Comparison of ENCODE assay signal across 1 cellular context in genomic region chr19:55158848-55159793, GRCh38.
A peak's percentile ranks its signal among the peaks of the same experiment; 100 is the strongest.
TF ChIP-seq lines count a peak whose summit lies in the region.

No MANE protein-coding gene starts in this region.

TF ChIP-seq in K562, 482 proteins besides CTCF, POLR2A, EP300 and RAD21 (continued from another document and continues in another):
- TF ChIP-seq CEBPZ (IDR thresholded peaks at IDR 0.05; ENCODE audit: borderline replicate concordance, low read depth, low read length) (no peak), ZNF12 (CRISPR knock-in tag; IDR thresholded peaks at IDR 0.05) (no peak), TAF9B (IDR thresholded peaks at IDR 0.05; ENCODE audit: partially characterized antibody) (no peak), TCFL5 (CRISPR knock-in tag; conservative IDR thresholded peaks at IDR 0.05) (no peak), CTCFL (IDR thresholded peaks at IDR 0.05; ENCODE audit: borderline replicate concordance, insufficient read depth, low read depth, low read length, poor library complexity, severe bottlenecking) (no peak), ZZZ3 (IDR thresholded peaks at IDR 0.05) (no peak), ZNF253 (CRISPR knock-in tag; conservative IDR thresholded peaks at IDR 0.05) (no peak), KLF1 (tag; IDR thresholded peaks at IDR 0.05) (no peak), NCOR1 (IDR thresholded peaks at IDR 0.05) (peak; percentile 86), CLOCK (CRISPR knock-in tag; IDR thresholded peaks at IDR 0.05; ENCODE audit: borderline replicate concordance) (no peak), PPARD (CRISPR knock-in tag; IDR thresholded peaks at IDR 0.05) (no peak), ZNF445 (CRISPR knock-in tag; IDR thresholded peaks at IDR 0.05; ENCODE audit: low read depth) (no peak), NCOA1 (IDR thresholded peaks at IDR 0.05; ENCODE audit: low read depth) (peak; percentile 51; the same call in 1 of the 2 replicates), MEIS2 (IDR thresholded peaks at IDR 0.05; ENCODE audit: partially characterized antibody) (no peak), ELK3 (CRISPR knock-in tag; IDR thresholded peaks at IDR 0.05) (no peak), ZNF79 (CRISPR knock-in tag; IDR thresholded peaks at IDR 0.05; ENCODE audit: low read depth) (no peak), BRCA1 (IDR thresholded peaks at IDR 0.05) (no peak), BRCA1 (CRISPR knock-in tag; IDR thresholded peaks at IDR 0.05) (no peak), ZNF175 (CRISPR knock-in tag; IDR thresholded peaks at IDR 0.05; ENCODE audit: low read depth) (peak; percentile 44; the same call in 1 of the 2 replicates), NFYB (IDR thresholded peaks at IDR 0.05; ENCODE audit: extremely low read depth, insufficient read length) (no peak), HDAC3 (IDR thresholded peaks at IDR 0.05; ENCODE audit: borderline replicate concordance, partially characterized antibody) (peak; percentile 68), HNRNPUL1 (IDR thresholded peaks at IDR 0.05; ENCODE audit: low read length) (no peak), ZKSCAN8 (CRISPR knock-in tag; IDR thresholded peaks at IDR 0.05) (no peak), CAMTA2 (CRISPR knock-in tag; conservative IDR thresholded peaks at IDR 0.05) (no peak), RFX1 (IDR thresholded peaks at IDR 0.05) (no peak), PHB2 (IDR thresholded peaks at IDR 0.05; ENCODE audit: low read depth) (no peak), ZNF24 (IDR thresholded peaks at IDR 0.05) (no peak), MCM5 (IDR thresholded peaks at IDR 0.05; ENCODE audit: low read depth) (no peak), TSHZ1 (CRISPR knock-in tag; IDR thresholded peaks at IDR 0.05) (no peak), ZBTB11 (CRISPR knock-in tag; IDR thresholded peaks at IDR 0.05) (0 out of 6 replicates have a peak, but pooled peaks of 1 of the 3 experiments have one; percentile 15), PRDM10 (IDR thresholded peaks at IDR 0.05; ENCODE audit: partially characterized antibody) (peak; percentile 82), NR1H2 (CRISPR knock-in tag; IDR thresholded peaks at IDR 0.05) (no peak), ZNF124 (CRISPR knock-in tag; IDR thresholded peaks at IDR 0.05) (no peak), ATF7 (IDR thresholded peaks at IDR 0.05) (peak; percentile 97), SAFB2 (IDR thresholded peaks at IDR 0.05; ENCODE audit: borderline replicate concordance, low read depth, low read length, severe bottlenecking) (no peak), ARID3A (IDR thresholded peaks at IDR 0.05; ENCODE audit: borderline replicate concordance, low read depth, low read length) (peak; percentile 90), ZKSCAN3 (CRISPR knock-in tag; IDR thresholded peaks at IDR 0.05) (no peak), POLR2AphosphoS5 (IDR thresholded peaks at IDR 0.05; ENCODE audit: control insufficient read depth, insufficient read depth, low read depth, low read length) (peak; percentile 84), JUNB (CRISPR knock-in tag; conservative IDR thresholded peaks at IDR 0.05) (no peak), XRCC5 (IDR thresholded peaks at IDR 0.05; ENCODE audit: low read depth, low read length) (no peak)
